In genomic region chr6:90338409-90338808, GRCh38 we compare ENCODE assay signal across 17 cellular contexts.
"Had no signal": no experiment of that assay in that cellular context is flagged by ENCODE, and none has a peak within 500 bp of the region (broad histone marks: within the 10 kb centered on the region; RNA-seq: fewer than 3 reads in every experiment).

No MANE protein-coding gene starts in this region.

- H3K4me3 ChIP-seq: adrenal gland, left ventricle myocardium inferior, transverse colon had no signal

- H3K9me3 ChIP-seq: adrenal gland, transverse colon had no signal

- H3K27ac ChIP-seq: adrenal gland, left ventricle myocardium inferior, transverse colon, WERI-Rb-1 had no signal

- H3K27ac Mint-ChIP-seq: activated CD4-positive, alpha-beta memory T cell treated with anti-CD3 and anti-CD28 coated beads, Interleukin-2, amount 10 ng/mL, durations not matched to agents 7 days and 5 days; memory B cell; natural killer cell; T-helper 17 cell had no signal

- H3K36me3 ChIP-seq: adrenal gland, left ventricle myocardium inferior, transverse colon, WERI-Rb-1 had no signal

- H3K4me1 Mint-ChIP-seq: activated CD4-positive, alpha-beta memory T cell treated with anti-CD3 and anti-CD28 coated beads, Interleukin-2, amount 10 ng/mL, durations not matched to agents 7 days and 5 days; central memory CD8-positive, alpha-beta T cell; T-helper 17 cell had no signal

- H3K4me3 Mint-ChIP-seq: activated CD4-positive, alpha-beta memory T cell treated with anti-CD3 and anti-CD28 coated beads, Interleukin-2, amount 10 ng/mL, durations not matched to agents 7 days and 5 days; activated T-cell treated with anti-CD3 and anti-CD28 coated beads, Interleukin-2, amount 50 U/mL, for 4 hours; central memory CD8-positive, alpha-beta T cell; memory B cell; natural killer cell; T-helper 17 cell had no signal

- H3K27me3 ChIP-seq: adrenal gland, transverse colon had no signal

- DNase-seq: activated CD4-positive, alpha-beta memory T cell treated with anti-CD3 and anti-CD28 coated beads, Interleukin-2, amount 10 ng/mL, durations not matched to agents 7 days and 5 days; activated effector memory CD4-positive, alpha-beta T cell treated with Interleukin-2 at 50 U/mL for 16 hours; activated naive CD4-positive, alpha-beta T cell treated with anti-CD3 and anti-CD28 coated beads, Interleukin-2, amount 50 U/mL, for 16 hours; activated T-cell treated with anti-CD3 and anti-CD28 coated beads, Interleukin-2, amount 50 U/mL, for 4 hours; adrenal gland; cortex of kidney; effector CD8-positive, alpha-beta T cell; islet precursor cell; left ventricle myocardium inferior; natural killer cell; stimulated activated CD4-positive, alpha-beta T cell treated with anti-CD3 and anti-CD28 coated beads, Interleukin-4, amount 100 ng/mL, for 4 hours; stimulated activated naive CD8-positive, alpha-beta T cell treated with anti-CD3 and anti-CD28 coated beads, Interleukin-15, Interleukin-2, amounts not matched to agents 100 U/mL and 50 U/mL, for 24 hours; T-helper 17 cell; transverse colon; WERI-Rb-1 had no signal

- ATAC-seq: activated T-cell treated with anti-CD3 and anti-CD28 coated beads, Interleukin-2, amount 50 U/mL, for 4 hours; natural killer cell; stimulated activated naive CD8-positive, alpha-beta T cell treated with anti-CD3 and anti-CD28 coated beads, Interleukin-15, Interleukin-2, amounts not matched to agents 100 U/mL and 50 U/mL, for 24 hours; T-helper 17 cell had no signal

- H3K36me3 Mint-ChIP-seq: natural killer cell had no signal

- H3K9me3 Mint-ChIP-seq: central memory CD8-positive, alpha-beta T cell; natural killer cell had no signal

- H3K4me1 ChIP-seq: left ventricle myocardium inferior, transverse colon had no signal
